ENCODE assay signal across 1 cellular context in the genomic region with DNA sequence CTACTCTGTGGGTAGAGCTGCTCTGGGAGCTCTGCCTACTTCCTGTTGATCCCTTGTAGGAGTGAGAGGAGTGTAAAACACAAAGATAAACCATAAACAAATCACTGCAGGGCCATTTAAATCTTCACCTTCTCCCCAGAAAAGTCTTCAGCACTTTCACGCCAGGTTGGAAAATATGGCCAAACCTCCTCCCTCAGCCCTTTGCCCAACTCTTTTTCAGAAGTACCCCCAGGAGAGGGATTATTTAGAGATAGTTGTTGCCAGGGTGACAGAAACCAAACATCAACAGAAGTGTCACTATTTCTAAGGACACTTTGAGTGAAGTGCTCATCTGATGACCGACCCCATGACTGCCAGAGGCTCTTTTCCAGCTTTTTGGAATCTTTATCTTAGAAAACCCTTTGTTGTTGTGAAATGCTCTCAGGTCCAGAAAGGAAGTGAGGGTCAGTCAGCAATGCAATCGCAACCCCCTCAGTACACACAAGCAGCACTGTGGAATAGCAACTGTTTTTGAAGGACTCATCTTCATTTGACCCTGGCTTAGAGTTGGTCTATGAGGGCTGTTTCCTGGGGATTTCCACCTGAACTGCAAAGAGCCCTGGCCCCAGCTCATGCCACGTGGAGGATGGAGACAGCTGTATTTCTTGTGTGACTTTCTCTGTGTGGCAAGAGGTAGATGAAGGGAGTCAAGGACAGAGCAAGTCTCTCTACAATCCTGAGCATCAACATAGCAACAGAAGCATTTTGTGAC.
TF ChIP-seq lines count a peak whose summit lies in the region.

No MANE protein-coding gene starts in this region.

TF ChIP-seq in IMR-90, 13 proteins besides CTCF, POLR2A, EP300 and RAD21 (continued from another document):
- TF ChIP-seq FOS (IDR thresholded peaks at IDR 0.05; ENCODE audit: low read depth, low read length) (no peak), CEBPB (IDR thresholded peaks at IDR 0.05; ENCODE audit: low read depth, low read length) (no peak), RCOR1 (IDR thresholded peaks at IDR 0.05; ENCODE audit: insufficient replicate concordance, low read length) (no peak), CHD1 (IDR thresholded peaks at IDR 0.05; ENCODE audit: low read depth, low read length) (no peak), BHLHE40 (IDR thresholded peaks at IDR 0.05; ENCODE audit: low read depth, low read length) (no peak), NFE2L2 (IDR thresholded peaks at IDR 0.05; ENCODE audit: low read depth, low read length) (no peak), MAZ (IDR thresholded peaks at IDR 0.05; ENCODE audit: borderline replicate concordance, low read depth, low read length) (no peak), MAFK (IDR thresholded peaks at IDR 0.05; ENCODE audit: low read depth, low read length) (no peak)
- TF ChIP-seq, protein P1, sequence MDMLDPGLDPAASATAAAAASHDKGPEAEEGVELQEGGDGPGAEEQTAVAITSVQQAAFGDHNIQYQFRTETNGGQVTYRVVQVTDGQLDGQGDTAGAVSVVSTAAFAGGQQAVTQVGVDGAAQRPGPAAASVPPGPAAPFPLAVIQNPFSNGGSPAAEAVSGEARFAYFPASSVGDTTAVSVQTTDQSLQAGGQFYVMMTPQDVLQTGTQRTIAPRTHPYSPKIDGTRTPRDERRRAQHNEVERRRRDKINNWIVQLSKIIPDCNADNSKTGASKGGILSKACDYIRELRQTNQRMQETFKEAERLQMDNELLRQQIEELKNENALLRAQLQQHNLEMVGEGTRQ (IDR thresholded peaks at IDR 0.05; ENCODE audit: low read depth, low read length), result no peak
